21 cellular contexts compared by ENCODE assay signal in genomic region chr7:44757311-44757710, GRCh38. TPM values are rescaled to one million over a fixed set of nuclear protein-coding genes. Genes with fewer than 3 reads are reported as not detected.
DNase-seq lines count a peak whose midpoint lies in the region; ATAC-seq, FAIRE-seq and TF ChIP-seq lines count a peak whose summit lies in the region.
"Had no signal": no experiment of that assay in that cellular context is flagged by ENCODE, and none has a peak within 500 bp of the region (broad histone marks: within the 10 kb centered on the region; RNA-seq: fewer than 3 reads in every experiment).

No MANE protein-coding gene starts in this region.

- no peak for FAIRE-seq in frontal cortex (lab: Jason Lieb, UNC)
- FAIRE-seq: islet of Langerhans had no signal

- H3K27me3 ChIP-seq in right atrium auricular region, result no peaks in the 10 kb centered on the region
- H3K27me3 ChIP-seq in vagina, result no peaks in the 10 kb centered on the region

- no peak overlapping the region for H3K4me3 ChIP-seq in right atrium auricular region
- no peak overlapping the region for H3K4me3 ChIP-seq in vagina
- H3K4me3 ChIP-seq: prostate gland had no signal

- H3K36me3 ChIP-seq in right atrium auricular region (peaks cover 40% of the 10 kb centered on the region), vagina (peaks cover 0 to 55% of the 10 kb centered on the region in 2 donors)
- H3K36me3 ChIP-seq: prostate gland had no signal

- DNase-seq in Right ventricle myocardium superior (peak; percentile 89), right atrium auricular region (ENCODE audit: low spot score) (no peak), frontal cortex (ENCODE audit: low spot score in 2 of 2) (peak; percentile 52 to 73), occipital lobe (lab: John Stamatoyannopoulos, UW) (peak; percentile 31), vagina (ENCODE audit: extremely low spot score in 2 of 2) (no peak), cerebellar nuclear complex (lab: John Stamatoyannopoulos, UW) (no peak), dedifferentiated amniotic fluid mesenchymal stem cell (ENCODE audit: extremely low spot score) (no peak), HCEC 1CT (no peak)
- DNase-seq: activated CD4-positive, alpha-beta T cell treated with anti-CD3 and anti-CD28 coated beads, Interleukin-2, amount 50 U/mL, for 48 hours; activated T-cell treated with anti-CD3 and anti-CD28 coated beads, Interleukin-2, amount 50 U/mL, for 24 hours; CD8-positive, alpha-beta memory T cell; DND-41; effector CD4-positive, alpha-beta T cell; natural killer cell; NCI-H1436 treated with DMSO at 0.1 percent for 48 hours; NCI-H510A; SIG-M5; T-helper 17 cell had no signal

- H3K27ac ChIP-seq in right atrium auricular region, result no peak overlapping the region
- no peak overlapping the region for H3K27ac ChIP-seq in vagina
- H3K27ac ChIP-seq: prostate gland had no signal

- H3K9me3 ChIP-seq in right atrium auricular region (no peaks in the 10 kb centered on the region), vagina (no peaks in the 10 kb centered on the region)
- H3K9me3 ChIP-seq: prostate gland had no signal

- TF ChIP-seq POLR2A in vagina (IDR thresholded peaks at IDR 0.05), result no peak

- H3K4me1 ChIP-seq in right atrium auricular region (peaks cover 0 to 46% of the 10 kb centered on the region in 2 donors), vagina (peaks cover 52% of the 10 kb centered on the region)

- ATAC-seq in Right ventricle myocardium superior (ENCODE audit: poor library complexity), result peak; percentile 81
- ATAC-seq: natural killer cell; stimulated activated effector memory CD8-positive, alpha-beta T cell treated with anti-CD3 and anti-CD28 coated beads, Interleukin-12 subunit alpha, Interleukin-12 subunit beta, amount 100 ng/mL, for 72 hours; T-helper 17 cell had no signal

- TF ChIP-seq CTCF in right atrium auricular region (IDR thresholded peaks at IDR 0.05) (no peak), vagina (IDR thresholded peaks at IDR 0.05) (no peak)

- intact Hi-C loops in Right ventricle myocardium superior (cut with DNase I), result loop anchor here (10.0 kb wide), 1 partner anchor 153 kb away; the partner anchor contains the start of gene OGDH
- intact Hi-C loops in vagina (cut with DNase I), result no loop called here

RNA-seq across cellular contexts. Expression of gene ZMIZ2, which starts 8.7 kb away (rescaled TPM):
- total RNA-seq in Right ventricle myocardium superior (54.1 TPM), right atrium auricular region (10 to 100 TPM; 14.1 to 21.3 TPM), frontal cortex (9.8 TPM), occipital lobe (12.6 TPM), vagina (54.3 TPM)

RNA-seq across cellular contexts. Expression of gene PPIA, which starts 39.2 kb away (rescaled TPM):
- total RNA-seq in Right ventricle myocardium superior (471 TPM), right atrium auricular region (100 to 1,000 TPM; 820 to 834 TPM), frontal cortex (518 TPM), occipital lobe (882 TPM), vagina (1,197 TPM)

Comparison
In these comparisons a context has a peak if more than half of its experiments do, and no peak if none do; other contexts are left out.
1. DNase-seq: peak in Right ventricle myocardium superior (single experiment), frontal cortex (2 of 2) and occipital lobe (single experiment); none in right atrium auricular region (single experiment), vagina (0 of 2), cerebellar nuclear complex (0 of 2), dedifferentiated amniotic fluid mesenchymal stem cell (single experiment) and HCEC 1CT (single experiment).